Comparison of ENCODE assay signal across 16 cellular contexts in the genomic region with DNA sequence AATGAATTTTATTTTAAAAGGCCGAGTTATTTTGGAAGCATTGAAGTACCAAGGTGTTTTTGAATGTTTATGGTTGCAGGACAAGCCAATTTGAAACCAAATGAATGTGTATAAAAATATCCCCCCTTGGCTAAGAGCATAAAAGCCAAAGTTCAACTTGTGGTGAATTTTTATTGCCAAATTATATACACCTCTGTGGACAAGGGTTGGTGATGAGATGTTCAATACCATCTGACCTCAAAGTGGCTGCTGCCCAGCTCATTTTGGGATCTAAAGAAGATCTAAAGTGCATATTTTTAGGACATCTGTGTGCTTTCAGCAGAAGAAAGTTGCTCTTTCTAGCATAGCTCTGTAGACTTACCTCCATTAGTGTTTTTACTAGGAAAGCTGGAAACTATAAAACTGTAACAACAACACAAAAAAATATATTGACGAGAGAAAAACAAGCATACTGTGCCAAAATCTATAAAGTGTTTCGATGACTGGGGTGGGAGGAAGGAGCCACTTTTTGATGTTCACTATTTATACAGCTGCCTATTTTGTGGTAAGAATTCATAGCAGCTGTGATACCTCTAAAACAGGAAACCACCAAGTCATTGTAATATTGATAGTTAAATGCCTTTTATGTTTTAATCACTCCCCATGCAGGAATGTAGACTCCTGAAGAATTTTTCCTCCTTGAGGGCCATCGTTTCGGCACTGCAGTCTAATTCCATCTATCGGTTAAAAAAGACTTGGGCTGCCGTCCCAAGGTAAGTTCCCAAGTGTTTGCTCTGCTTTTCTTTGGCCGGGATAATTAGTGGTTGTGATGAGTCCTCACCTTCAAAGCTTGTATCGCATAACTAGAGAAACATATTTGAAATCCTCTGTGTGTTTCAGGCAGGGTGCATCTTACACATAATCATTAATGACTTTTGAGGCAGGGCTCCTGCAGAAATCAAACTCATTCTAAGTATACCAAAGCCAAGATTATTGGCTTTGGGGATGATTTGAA.
DNase-seq lines count a peak whose midpoint lies in the region; ATAC-seq and TF ChIP-seq lines count a peak whose summit lies in the region.
"Had no signal": no experiment of that assay in that cellular context is flagged by ENCODE, and none has a peak within 500 bp of the region (broad histone marks: within the 10 kb centered on the region; RNA-seq: fewer than 3 reads in every experiment).

No MANE protein-coding gene starts in this region.

- H3K4me3 ChIP-seq in CD8-positive, alpha-beta T cell (ENCODE audit: low read depth, low read length), result peak overlapping the region; percentile 9
- H3K4me3 ChIP-seq in IMR-90 (ENCODE audit: insufficient read depth, low read depth, low read length), result no peak overlapping the region
- H3K4me3 ChIP-seq: gastrocnemius medialis, vagina had no signal

- no peak overlapping the region for H2AK5ac ChIP-seq in IMR-90 (ENCODE audit: low read depth, low read length)

- no peaks in the 10 kb centered on the region for H3K9me1 ChIP-seq in IMR-90 (ENCODE audit: insufficient read depth, low read length)

- H2BK120ac ChIP-seq in IMR-90 (ENCODE audit: low read depth, low read length), result no peak overlapping the region

- H4K8ac ChIP-seq in IMR-90 (ENCODE audit: low read depth in 2 of 2, low read length in 2 of 2), result no peak overlapping the region

- H3K4me3 Mint-ChIP-seq in CD8-positive, alpha-beta T cell, result peak overlapping the region; percentile 60
- H3K4me3 Mint-ChIP-seq in nephron, result peak overlapping the region in 1 of 3 experiments; percentile 21

- H3K14ac ChIP-seq in IMR-90 (replicated peaks; ENCODE audit: low read depth, low read length), result no peak overlapping the region

- peak overlapping the region; percentile 86 for H3K27ac Mint-ChIP-seq in CD8-positive, alpha-beta T cell
- peak overlapping the region; percentile 79 to 90 (median 82) for H3K27ac Mint-ChIP-seq in nephron

- H3K27ac ChIP-seq in CD8-positive, alpha-beta T cell (ENCODE audit: low read depth, low read length), result no peak overlapping the region
- H3K27ac ChIP-seq in IMR-90 (ENCODE audit: insufficient read depth, low read length) (no peak overlapping the region), foreskin keratinocyte (no peak overlapping the region)
- H3K27ac ChIP-seq: gastrocnemius medialis had no signal

- no peak overlapping the region for H3K18ac ChIP-seq in IMR-90 (ENCODE audit: low read depth, low read length)

- no peak overlapping the region for H2BK5ac ChIP-seq in IMR-90 (ENCODE audit: low read depth, low read length, poor library complexity, severe bottlenecking)

- no peak for TF ChIP-seq CTCF in CD8-positive, alpha-beta T cell (IDR thresholded peaks at IDR 0.05)
- TF ChIP-seq CTCF in IMR-90 (conservative IDR thresholded peaks at IDR 0.05; ENCODE audit: low read depth, low read length) (no peak), nephron (IDR thresholded peaks at IDR 0.05; ENCODE audit: unreplicated experiment in 3 of 3) (no peak), foreskin keratinocyte (conservative IDR thresholded peaks at IDR 0.05) (no peak)

- no peak overlapping the region for H3K9ac ChIP-seq in IMR-90 (ENCODE audit: low read depth, low read length)

- H2AK9ac ChIP-seq in IMR-90 (replicated peaks; ENCODE audit: low read depth, low read length, poor library complexity), result no peak overlapping the region

- H2BK20ac ChIP-seq in IMR-90 (ENCODE audit: low read depth, low read length), result no peak overlapping the region

- in situ Hi-C loops in IMR-90 (cut with MboI; ENCODE audit: low sequenced_read_pairs), result no loop called here
- in situ Hi-C loops in G401 (cut with HindIII; ENCODE audit: low sequenced_read_pairs), result no loop called here

- H3K27me3 ChIP-seq in CD8-positive, alpha-beta T cell (ENCODE audit: insufficient read depth, low read length), result no peaks in the 10 kb centered on the region
- H3K27me3 ChIP-seq in IMR-90 (ENCODE audit: control insufficient read depth, insufficient read depth, low read length) (no peaks in the 10 kb centered on the region), foreskin keratinocyte (no peaks in the 10 kb centered on the region)
- H3K27me3 ChIP-seq: gastrocnemius medialis, vagina had no signal

- no peak for TF ChIP-seq POLR2A in IMR-90 (IDR thresholded peaks at IDR 0.05; ENCODE audit: low read depth, low read length)

- no peaks in the 10 kb centered on the region for H4K20me1 ChIP-seq in IMR-90 (ENCODE audit: insufficient read depth, low read length)

- no peak overlapping the region for H4K5ac ChIP-seq in IMR-90 (ENCODE audit: low read depth, low read length)

- dilution Hi-C loops in IMR-90 (cut with HindIII; ENCODE audit: low sequenced_read_pairs, unreplicated experiment), result no loop called here

- BruUV-seq in IMR-90 (replicated peaks; lab: Mats Ljungman, UMichigan), result no TSS peak

- no peak overlapping the region for H4K91ac ChIP-seq in IMR-90 (ENCODE audit: insufficient read depth, low read depth, low read length)

- peaks cover 8% of the 10 kb centered on the region for H3K36me3 Mint-ChIP-seq in CD8-positive, alpha-beta T cell
- peaks cover 80% of the 10 kb centered on the region for H3K36me3 Mint-ChIP-seq in nephron (ENCODE audit: low read depth)

- CTCF ChIA-PET in CD8-positive, alpha-beta T cell (lab: Charles Lee), result interaction anchor here (1.8 kb wide), 1 partner anchor 28 kb away, joined by 6 read pairs; no protein-coding TSS in a partner anchor
- CTCF ChIA-PET in IMR-90 (lab: Yijun Ruan, JAX), result no interaction called here

- POLR2A ChIA-PET in CD8-positive, alpha-beta T cell (lab: Charles Lee), result interaction anchor here (0.8 to 1.4 kb wide), 3 partner anchors 12 to 212 kb away, joined by 3 to 4 read pairs (median 4); no protein-coding TSS in a partner anchor
- POLR2A ChIA-PET in IMR-90 (lab: Charles Lee; ENCODE audit: unreplicated experiment), result no interaction called here

- ATAC-seq in CD8-positive, alpha-beta T cell, result peak; percentile 56
- ATAC-seq in IMR-90 (ENCODE audit: low read depth) (no peak), HG02763 (IDR thresholded peaks at IDR 0.05; ENCODE audit: unreplicated experiment) (no peak), foreskin keratinocyte (no peak)
- ATAC-seq: gastrocnemius medialis, left cardiac atrium had no signal

- H2BK15ac ChIP-seq in IMR-90 (ENCODE audit: low read depth, low read length), result no peak overlapping the region

- H3K56ac ChIP-seq in IMR-90 (ENCODE audit: extremely low read depth, insufficient read depth, low read length), result no peak overlapping the region

- H3K79me1 ChIP-seq in IMR-90 (ENCODE audit: low read depth in 1 of 2, low read length in 2 of 2), result no peaks in the 10 kb centered on the region

- TF ChIP-seq RAD21 in IMR-90 (IDR thresholded peaks at IDR 0.05; ENCODE audit: low read length), result no peak

- H3K4me2 ChIP-seq in IMR-90 (ENCODE audit: low read depth, low read length), result no peak overlapping the region

- H3K4ac ChIP-seq in IMR-90 (ENCODE audit: low read depth, low read length), result no peak overlapping the region

- no peaks in the 10 kb centered on the region for H3K36me3 ChIP-seq in CD8-positive, alpha-beta T cell (ENCODE audit: insufficient read depth, low read length)
- H3K36me3 ChIP-seq in IMR-90 (ENCODE audit: control insufficient read depth, insufficient read depth, low read length), result peaks cover 8% of the 10 kb centered on the region
- H3K36me3 ChIP-seq: gastrocnemius medialis had no signal

- WGBS in IMR-90 (ENCODE audit: extremely low coverage in 2 of 2, insufficient read length in 1 of 2), 2 experiments, result no CpG with 5 or more reads among the region's 9 CpGs

- no peak for DNase-seq in CD8-positive, alpha-beta T cell
- DNase-seq in IMR-90, result peak; percentile 15
- peak; percentile 34 for DNase-seq in central memory CD4-positive, alpha-beta T cell
- DNase-seq in G401 (ENCODE audit: low spot score), result no peak
- DNase-seq in putamen (ENCODE audit: low spot score), result no peak
- DNase-seq in foreskin keratinocyte, result no peak
- DNase-seq: cerebellar nuclear complex, DMS 273 treated with DMSO at 0.1 percent for 48 hours, gastrocnemius medialis, left cardiac atrium, NCI-H187 treated with DMSO at 0.1 percent for 48 hours, OCI-M1, T1000 had no signal

- H3K9me3 ChIP-seq in CD8-positive, alpha-beta T cell (ENCODE audit: low read length), result no peaks in the 10 kb centered on the region
- no peaks in the 10 kb centered on the region for H3K9me3 ChIP-seq in IMR-90 (ENCODE audit: control insufficient read depth, insufficient read depth, low read length)
- H3K9me3 ChIP-seq: gastrocnemius medialis, vagina had no signal

- peaks cover 27% of the 10 kb centered on the region for H3K4me1 ChIP-seq in CD8-positive, alpha-beta T cell (ENCODE audit: insufficient read depth, low read length)
- H3K4me1 ChIP-seq in IMR-90 (ENCODE audit: control insufficient read depth, insufficient read depth, low read length) (peaks cover 3% of the 10 kb centered on the region; the same call in 1 of the 2 replicates), foreskin keratinocyte (no peaks in the 10 kb centered on the region)

- peaks cover 35% of the 10 kb centered on the region for H3K4me1 Mint-ChIP-seq in CD8-positive, alpha-beta T cell (ENCODE audit: low read depth)
- peaks cover 66% of the 10 kb centered on the region for H3K4me1 Mint-ChIP-seq in nephron

- H3K23ac ChIP-seq in IMR-90 (ENCODE audit: low read depth, low read length), result no peak overlapping the region

- H3K9me3 Mint-ChIP-seq in CD8-positive, alpha-beta T cell, result no peaks in the 10 kb centered on the region
- no peaks in the 10 kb centered on the region for H3K9me3 Mint-ChIP-seq in nephron

- no peaks in the 10 kb centered on the region for H3K27me3 Mint-ChIP-seq in CD8-positive, alpha-beta T cell (ENCODE audit: low read depth)
- no peaks in the 10 kb centered on the region for H3K27me3 Mint-ChIP-seq in nephron (ENCODE audit: low read depth)

- H2AFZ ChIP-seq in IMR-90 (replicated peaks; ENCODE audit: low read length, poor library complexity), result no peak overlapping the region

- intact Hi-C loops in CD8-positive, alpha-beta T cell (cut with DNase I, micrococcal nuclease), result no loop called here
- intact Hi-C loops in IMR-90 (cut with micrococcal nuclease), result no loop called here

TF ChIP-seq in IMR-90, 13 proteins besides CTCF, POLR2A, EP300 and RAD21:
- no peak for TF ChIP-seq SMC3 (IDR thresholded peaks at IDR 0.05; ENCODE audit: low read depth, low read length)
- TF ChIP-seq MAZ (IDR thresholded peaks at IDR 0.05; ENCODE audit: borderline replicate concordance, low read depth, low read length), result no peak

Comparison
In these comparisons a context has a peak if more than half of its experiments do, and no peak if none do; other contexts are left out.
1. DNase-seq: peak in IMR-90 (single experiment) and central memory CD4-positive, alpha-beta T cell (single experiment); none in CD8-positive, alpha-beta T cell (0 of 7), G401 (single experiment), putamen (single experiment) and foreskin keratinocyte (0 of 2).